Comparison of ENCODE assay signal across 1 cellular context in genomic region chr3:66041828-66042227, GRCh38.
TF ChIP-seq lines count a peak whose summit lies in the region.

No MANE protein-coding gene starts in this region.

TF ChIP-seq in SK-N-SH, 30 proteins besides CTCF, POLR2A, EP300 and RAD21 (continued from another document):
- no peak for TF ChIP-seq JUND (IDR thresholded peaks at IDR 0.05)
- TF ChIP-seq, protein P1, sequence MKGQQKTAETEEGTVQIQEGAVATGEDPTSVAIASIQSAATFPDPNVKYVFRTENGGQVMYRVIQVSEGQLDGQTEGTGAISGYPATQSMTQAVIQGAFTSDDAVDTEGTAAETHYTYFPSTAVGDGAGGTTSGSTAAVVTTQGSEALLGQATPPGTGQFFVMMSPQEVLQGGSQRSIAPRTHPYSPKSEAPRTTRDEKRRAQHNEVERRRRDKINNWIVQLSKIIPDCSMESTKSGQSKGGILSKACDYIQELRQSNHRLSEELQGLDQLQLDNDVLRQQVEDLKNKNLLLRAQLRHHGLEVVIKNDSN (IDR thresholded peaks at IDR 0.05; ENCODE audit: borderline replicate concordance, low read depth): no peak
- no peak for TF ChIP-seq TEAD4 (IDR thresholded peaks at IDR 0.05; ENCODE audit: borderline replicate concordance, insufficient read depth)
- TF ChIP-seq REST (IDR thresholded peaks at IDR 0.05; ENCODE audit: low read depth, low read length): no peak
- TF ChIP-seq ZBTB33 (IDR thresholded peaks at IDR 0.05; ENCODE audit: borderline replicate concordance, low read depth): no peak
- no peak for TF ChIP-seq GATA2 (CRISPR knock-in tag; IDR thresholded peaks at IDR 0.05)
- no peak for TF ChIP-seq RCOR1 (IDR thresholded peaks at IDR 0.05; ENCODE audit: low read length)
- no peak for TF ChIP-seq TCF12 (IDR thresholded peaks at IDR 0.05)
- no peak for TF ChIP-seq FOXJ3 (CRISPR knock-in tag; IDR thresholded peaks at IDR 0.05)
- TF ChIP-seq ELF1 (IDR thresholded peaks at IDR 0.05): no peak
- TF ChIP-seq FOSL2 (IDR thresholded peaks at IDR 0.05; ENCODE audit: borderline replicate concordance, low read depth): no peak
- no peak for TF ChIP-seq MXI1 (IDR thresholded peaks at IDR 0.05; ENCODE audit: low read depth, low read length)
